36 cellular contexts compared by ENCODE assay signal in genomic region chr2:121794233-121794632, GRCh38.
"Had no signal": no experiment of that assay in that cellular context is flagged by ENCODE, and none has a peak within 500 bp of the region (broad histone marks: within the 10 kb centered on the region; RNA-seq: fewer than 3 reads in every experiment).

No MANE protein-coding gene starts in this region.

- H3K27ac ChIP-seq: adrenal gland, body of pancreas, brain microvascular endothelial cell, breast epithelium, VCaP had no signal

- H3K27me3 ChIP-seq: adrenal gland, body of pancreas, brain microvascular endothelial cell had no signal

- H3K4me1 ChIP-seq: adrenal gland, body of pancreas, breast epithelium had no signal

- DNase-seq: activated B cell treated with CpG ODN at 0.5 μM for 24 hours; activated CD4-positive, alpha-beta memory T cell treated with anti-CD3 and anti-CD28 coated beads for 36 hours; activated CD4-positive, alpha-beta T cell treated with anti-CD3 and anti-CD28 coated beads for 4 hours; activated CD4-positive, alpha-beta T cell treated with anti-CD3 and anti-CD28 coated beads, Interleukin-2, amount 10 ng/mL, durations not matched to agents 24 days and 14 days; activated CD4-positive, alpha-beta T cell treated with anti-CD3 and anti-CD28 coated beads, Interleukin-2, amount 50 U/mL, for 1 hour; activated CD4-positive, alpha-beta T cell treated with anti-CD3 and anti-CD28 coated beads, Interleukin-2, amount 50 U/mL, for 4 hours; activated CD4-positive, CD25-positive, alpha-beta regulatory T cell treated with anti-CD3 and anti-CD28 coated beads, Interleukin-2, amount 50 U/mL, for 72 hours; activated CD8-positive, alpha-beta memory T cell treated with anti-CD3 and anti-CD28 coated beads, Interleukin-2, amount 50 U/mL, for 4 hours; activated CD8-positive, alpha-beta T cell treated with anti-CD3 and anti-CD28 coated beads for 36 hours; activated effector memory CD4-positive, alpha-beta T cell treated with anti-CD3 and anti-CD28 coated beads, Interleukin-2, amount 50 U/mL, for 16 hours; activated gamma-delta T cell treated with Interleukin-2 at 50 U/mL for 16 hours; activated naive CD4-positive, alpha-beta T cell; activated naive CD4-positive, alpha-beta T cell treated with anti-CD3 and anti-CD28 coated beads, Interleukin-2, amount 10 ng/mL, durations not matched to agents 7 days and 5 days; activated naive CD8-positive, alpha-beta T cell treated with anti-CD3 and anti-CD28 coated beads for 36 hours; activated T-cell treated with anti-CD3 and anti-CD28 coated beads for 4 hours; activated T-cell treated with anti-CD3 and anti-CD28 coated beads, Interleukin-2, amount 50 U/mL, for 1 hour; activated T-cell treated with anti-CD3 and anti-CD28 coated beads, Interleukin-2, amount 50 U/mL, for 4 hours; activated T-cell treated with anti-CD3 and anti-CD28 coated beads, Interleukin-2, amount 50 U/mL, for 72 hours; adrenal gland; amniotic stem cell; aorta; body of pancreas; brain microvascular endothelial cell; central memory CD4-positive, alpha-beta T cell; T-helper 1 cell; T-helper 2 cell; T-helper 9 cell had no signal

- H3K27me3 Mint-ChIP-seq: activated CD8-positive, alpha-beta T cell treated with anti-CD3 and anti-CD28 coated beads for 36 hours had no signal

- H3K4me1 Mint-ChIP-seq: activated B cell treated with CpG ODN at 0.5 μM for 24 hours; activated CD4-positive, alpha-beta T cell treated with anti-CD3 and anti-CD28 coated beads, Interleukin-2, amount 10 ng/mL, durations not matched to agents 24 days and 14 days; activated naive CD4-positive, alpha-beta T cell treated with anti-CD3 and anti-CD28 coated beads, Interleukin-2, amount 10 ng/mL, durations not matched to agents 7 days and 5 days; activated naive CD8-positive, alpha-beta T cell treated with anti-CD3 and anti-CD28 coated beads for 36 hours; activated T-helper 17 cell treated with anti-CD3 and anti-CD28 coated beads, Interleukin-2, amount 50 U/mL, for 72 hours had no signal

- H3K9me3 Mint-ChIP-seq: activated B cell treated with CpG ODN at 0.5 μM for 24 hours; activated CD4-positive, alpha-beta memory T cell treated with anti-CD3 and anti-CD28 coated beads for 36 hours; activated CD4-positive, alpha-beta T cell treated with anti-CD3 and anti-CD28 coated beads, Interleukin-2, amount 10 ng/mL, durations not matched to agents 24 days and 14 days; activated CD8-positive, alpha-beta T cell treated with anti-CD3 and anti-CD28 coated beads for 36 hours; activated naive CD4-positive, alpha-beta T cell treated with anti-CD3 and anti-CD28 coated beads, Interleukin-2, amount 10 ng/mL, durations not matched to agents 7 days and 5 days; activated naive CD4-positive, alpha-beta T cell treated with anti-CD3 and anti-CD28 coated beads, Interleukin-2, amount 50 U/mL, for 72 hours; activated naive CD8-positive, alpha-beta T cell treated with anti-CD3 and anti-CD28 coated beads for 36 hours; activated T-cell treated with anti-CD3 and anti-CD28 coated beads, Interleukin-2, amount 50 U/mL, for 4 hours; activated T-cell treated with anti-CD3 and anti-CD28 coated beads, Interleukin-2, amount 50 U/mL, for 72 hours; activated T-helper 1 cell treated with anti-CD3 and anti-CD28 coated beads, Interleukin-12 subunit alpha, Interleukin-12 subunit beta, Interleukin-2, Interleukin-4 antibody, amounts not matched to agents 30 ng/mL and 10 ng/mL and 1 ng/mL, durations not matched to agents 14 hours and 24 hours and 36 hours; activated T-helper 17 cell treated with anti-CD3 and anti-CD28 coated beads, Interleukin-2, amount 50 U/mL, for 72 hours; T-helper 1 cell treated with Interleukin-12 subunit alpha and Interleukin-12 subunit beta and Interleukin-4 antibody, amounts not matched to agents 30 μg/mL and 1 μg/mL, for 36 hours; T-helper 2 cell treated with Interferon-gamma antibody and Interleukin-4, amounts not matched to agents 5 μg/mL and 100 μg/mL, for 36 hours had no signal

- H3K36me3 ChIP-seq: adrenal gland, brain microvascular endothelial cell, breast epithelium had no signal

- H3K4me3 ChIP-seq: adrenal gland, body of pancreas, breast epithelium had no signal

- H3K27ac Mint-ChIP-seq: activated B cell treated with CpG ODN at 0.5 μM for 24 hours; activated CD4-positive, alpha-beta memory T cell treated with anti-CD3 and anti-CD28 coated beads for 36 hours; activated CD4-positive, alpha-beta T cell treated with anti-CD3 and anti-CD28 coated beads, Interleukin-2, amount 10 ng/mL, durations not matched to agents 24 days and 14 days; activated CD8-positive, alpha-beta T cell treated with anti-CD3 and anti-CD28 coated beads for 36 hours; activated naive CD4-positive, alpha-beta T cell treated with anti-CD3 and anti-CD28 coated beads, Interleukin-2, amount 10 ng/mL, durations not matched to agents 7 days and 5 days; activated naive CD4-positive, alpha-beta T cell treated with anti-CD3 and anti-CD28 coated beads, Interleukin-2, amount 50 U/mL, for 72 hours; activated naive CD8-positive, alpha-beta T cell treated with anti-CD3 and anti-CD28 coated beads for 36 hours; activated T-cell treated with anti-CD3 and anti-CD28 coated beads, Interleukin-2, amount 50 U/mL, for 72 hours; activated T-helper 1 cell treated with anti-CD3 and anti-CD28 coated beads, Interleukin-12 subunit alpha, Interleukin-12 subunit beta, Interleukin-2, Interleukin-4 antibody, amounts not matched to agents 30 ng/mL and 10 ng/mL and 1 ng/mL, durations not matched to agents 14 hours and 24 hours and 36 hours; activated T-helper 17 cell treated with anti-CD3 and anti-CD28 coated beads, Interleukin-2, amount 50 U/mL, for 72 hours; T-helper 1 cell treated with Interleukin-12 subunit alpha and Interleukin-12 subunit beta and Interleukin-4 antibody, amounts not matched to agents 30 μg/mL and 1 μg/mL, for 36 hours; T-helper 2 cell treated with Interferon-gamma antibody and Interleukin-4, amounts not matched to agents 5 μg/mL and 100 μg/mL, for 36 hours had no signal

- H3K4me3 Mint-ChIP-seq: activated B cell treated with CpG ODN at 0.5 μM for 24 hours; activated CD4-positive, alpha-beta memory T cell treated with anti-CD3 and anti-CD28 coated beads for 36 hours; activated CD4-positive, alpha-beta T cell treated with anti-CD3 and anti-CD28 coated beads, Interleukin-2, amount 10 ng/mL, durations not matched to agents 24 days and 14 days; activated CD8-positive, alpha-beta T cell treated with anti-CD3 and anti-CD28 coated beads for 36 hours; activated naive CD4-positive, alpha-beta T cell treated with anti-CD3 and anti-CD28 coated beads, Interleukin-2, amount 10 ng/mL, durations not matched to agents 7 days and 5 days; activated naive CD8-positive, alpha-beta T cell treated with anti-CD3 and anti-CD28 coated beads for 36 hours; activated T-cell treated with anti-CD3 and anti-CD28 coated beads, Interleukin-2, amount 50 U/mL, for 4 hours; activated T-cell treated with anti-CD3 and anti-CD28 coated beads, Interleukin-2, amount 50 U/mL, for 72 hours; activated T-helper 1 cell treated with anti-CD3 and anti-CD28 coated beads, Interleukin-12 subunit alpha, Interleukin-12 subunit beta, Interleukin-2, Interleukin-4 antibody, amounts not matched to agents 30 ng/mL and 10 ng/mL and 1 ng/mL, durations not matched to agents 14 hours and 24 hours and 36 hours; activated T-helper 17 cell treated with anti-CD3 and anti-CD28 coated beads, Interleukin-2, amount 50 U/mL, for 72 hours; T-helper 1 cell treated with Interleukin-12 subunit alpha and Interleukin-12 subunit beta and Interleukin-4 antibody, amounts not matched to agents 30 μg/mL and 1 μg/mL, for 36 hours; T-helper 2 cell treated with Interferon-gamma antibody and Interleukin-4, amounts not matched to agents 5 μg/mL and 100 μg/mL, for 36 hours had no signal

- FAIRE-seq: astrocyte, TTC549 had no signal

- H3K36me3 Mint-ChIP-seq: activated CD4-positive, alpha-beta memory T cell treated with anti-CD3 and anti-CD28 coated beads for 36 hours; activated naive CD4-positive, alpha-beta T cell treated with anti-CD3 and anti-CD28 coated beads, Interleukin-2, amount 10 ng/mL, durations not matched to agents 7 days and 5 days; activated naive CD4-positive, alpha-beta T cell treated with anti-CD3 and anti-CD28 coated beads, Interleukin-2, amount 50 U/mL, for 72 hours; activated naive CD8-positive, alpha-beta T cell treated with anti-CD3 and anti-CD28 coated beads for 36 hours had no signal

- H3K9me3 ChIP-seq: adrenal gland, body of pancreas had no signal
